ENCODE assay signal across 9 cellular contexts in genomic region chr11:114440971-114441810, GRCh38. TPM values are rescaled to one million over a fixed set of nuclear protein-coding genes. Genes with fewer than 3 reads are reported as not detected.
A peak's percentile ranks its signal among the peaks of the same experiment; 100 is the strongest.
DNase-seq lines count a peak whose midpoint lies in the region; ATAC-seq, FAIRE-seq and TF ChIP-seq lines count a peak whose summit lies in the region.
"Had no signal": no experiment of that assay in that cellular context is flagged by ENCODE, and none has a peak within 500 bp of the region (broad histone marks: within the 10 kb centered on the region; RNA-seq: fewer than 3 reads in every experiment).

No MANE protein-coding gene starts in this region.

- H3K27me3 ChIP-seq in HCT116 (ENCODE audit: insufficient read depth, low read length) (no peaks in the 10 kb centered on the region), colonic mucosa (no peaks in the 10 kb centered on the region)

- POLR2A ChIA-PET in HCT116 (lab: Charles Lee) = no interaction called here

- H3K9me2 ChIP-seq in HCT116 (ENCODE audit: insufficient read depth) = no peaks in the 10 kb centered on the region

- CTCF ChIA-PET in HCT116 (lab: Charles Lee) = no interaction called here

- no peak for ATAC-seq in HCT116

- TF ChIP-seq CTCF in AG10803 (conservative IDR thresholded peaks at IDR 0.05; ENCODE audit: low read length) (no peak), HCT116 (IDR thresholded peaks at IDR 0.05 in 2 of 3, conservative IDR thresholded peaks at IDR 0.05 in 1 of 3; ENCODE audit: borderline replicate concordance in 1 of 3, insufficient read depth in 1 of 3, low read depth in 2 of 3, low read length in 2 of 3) (no peak), VCaP (conservative IDR thresholded peaks at IDR 0.05) (no peak), colonic mucosa (IDR thresholded peaks at IDR 0.05) (no peak)

- RAD21 ChIA-PET in HCT116 (lab: Charles Lee; ENCODE audit: low non-redundant PET in 1 of 2, low total read pairs in 2 of 2, uncharacterized antibody in 2 of 2, unreplicated experiment in 2 of 2) = no interaction called here

- H2AFZ ChIP-seq in HCT116 (ENCODE audit: low read depth, low read length, poor library complexity, severe bottlenecking) = no peak overlapping the region

- H3K9ac ChIP-seq in HCT116 (ENCODE audit: low read length) (no peak overlapping the region), colonic mucosa (ENCODE audit: low read depth in 2 of 2, low read length in 2 of 2) (no peak overlapping the region)

- DNase-seq in AG10803 (ENCODE audit: low read depth) (peak; percentile 11), HCT116 (ENCODE audit: low read depth, low spot score) (no peak), left kidney (ENCODE audit: low read depth, low spot score) (peak; percentile 14), colonic mucosa (no peak), RCC 7860 (ENCODE audit: low spot score) (no peak), NCI-H1694 (lab: John Stamatoyannopoulos, UW) (no peak), SIG-M5 (lab: John Stamatoyannopoulos, UW) (no peak)
- DNase-seq: immature natural killer cell had no signal

- H3K4me1 ChIP-seq in HCT116 (ENCODE audit: control insufficient read depth in 1 of 2, insufficient read depth in 2 of 2, low read length in 2 of 2) (peaks cover 5 to 19% of the 10 kb centered on the region in 2 experiments; a peak in 3 of 4 replicates), colonic mucosa (peaks cover 4% of the 10 kb centered on the region)

- no peak for TF ChIP-seq POLR2A in HCT116 (IDR thresholded peaks at IDR 0.05; ENCODE audit: borderline replicate concordance, extremely low read depth, insufficient read depth, insufficient read length)

- no peak overlapping the region for H3K27ac ChIP-seq in HCT116 (ENCODE audit: low read depth, low read length)
- H3K27ac ChIP-seq in VCaP = peak overlapping the region; percentile 97
- H3K27ac ChIP-seq in colonic mucosa = no peak overlapping the region

- peaks cover 69% of the 10 kb centered on the region for H3K79me2 ChIP-seq in HCT116 (ENCODE audit: insufficient read depth, low read length)

- no peak for TF ChIP-seq RAD21 in HCT116 (IDR thresholded peaks at IDR 0.05; ENCODE audit: low read depth)

- H3K4me3 ChIP-seq in AG10803 (ENCODE audit: low read length) (peak overlapping the region; percentile 97), HCT116 (replicated peaks in 1 of 2; ENCODE audit: low read depth in 1 of 2, low read length in 2 of 2) (no peak overlapping the region; a peak in 1 of 4 replicates), colonic mucosa (no peak overlapping the region)

- peak overlapping the region; percentile 88; the same call in 1 of the 2 replicates for H3K4me2 ChIP-seq in HCT116 (ENCODE audit: low read length)

- H3K36me3 ChIP-seq in HCT116 (ENCODE audit: control insufficient read depth in 1 of 2, insufficient read depth in 2 of 2, low read length in 2 of 2) (peaks cover 5 to 14% of the 10 kb centered on the region in 2 experiments; a peak in 2 of 4 replicates), colonic mucosa (no peaks in the 10 kb centered on the region)

- BruUV-seq in HCT116 (replicated peaks; lab: Mats Ljungman, UMichigan) = no TSS peak

- FAIRE-seq in RCC 7860 (lab: Jason Lieb, UNC) = no peak

- no peaks in the 10 kb centered on the region for H4K20me1 ChIP-seq in HCT116 (ENCODE audit: insufficient read depth)

- intact Hi-C loops in HCT116 (cut with micrococcal nuclease) = no loop called here
- intact Hi-C loops in colonic mucosa (cut with DNase I) = no loop called here

- H3K9me3 ChIP-seq in HCT116 (ENCODE audit: control insufficient read depth in 1 of 2, insufficient read depth in 1 of 2, low read depth in 1 of 2, low read length in 2 of 2) (no peaks in the 10 kb centered on the region), colonic mucosa (no peaks in the 10 kb centered on the region)

TF ChIP-seq in HCT116, 20 proteins besides CTCF, POLR2A, EP300 and RAD21:
- TF ChIP-seq FOSL1 (IDR thresholded peaks at IDR 0.05; ENCODE audit: low read depth) = no peak
- TF ChIP-seq, protein P1, sequence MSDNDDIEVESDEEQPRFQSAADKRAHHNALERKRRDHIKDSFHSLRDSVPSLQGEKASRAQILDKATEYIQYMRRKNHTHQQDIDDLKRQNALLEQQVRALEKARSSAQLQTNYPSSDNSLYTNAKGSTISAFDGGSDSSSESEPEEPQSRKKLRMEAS (IDR thresholded peaks at IDR 0.05) = no peak
- TF ChIP-seq TCF7L2 (IDR thresholded peaks at IDR 0.05; ENCODE audit: borderline replicate concordance, extremely low read depth, insufficient read depth, insufficient read length) = no peak
- TF ChIP-seq EGR1 (IDR thresholded peaks at IDR 0.05; ENCODE audit: low read depth) = no peak
- TF ChIP-seq SP1 (IDR thresholded peaks at IDR 0.05; ENCODE audit: low read depth) = no peak
- TF ChIP-seq, protein P2, sequence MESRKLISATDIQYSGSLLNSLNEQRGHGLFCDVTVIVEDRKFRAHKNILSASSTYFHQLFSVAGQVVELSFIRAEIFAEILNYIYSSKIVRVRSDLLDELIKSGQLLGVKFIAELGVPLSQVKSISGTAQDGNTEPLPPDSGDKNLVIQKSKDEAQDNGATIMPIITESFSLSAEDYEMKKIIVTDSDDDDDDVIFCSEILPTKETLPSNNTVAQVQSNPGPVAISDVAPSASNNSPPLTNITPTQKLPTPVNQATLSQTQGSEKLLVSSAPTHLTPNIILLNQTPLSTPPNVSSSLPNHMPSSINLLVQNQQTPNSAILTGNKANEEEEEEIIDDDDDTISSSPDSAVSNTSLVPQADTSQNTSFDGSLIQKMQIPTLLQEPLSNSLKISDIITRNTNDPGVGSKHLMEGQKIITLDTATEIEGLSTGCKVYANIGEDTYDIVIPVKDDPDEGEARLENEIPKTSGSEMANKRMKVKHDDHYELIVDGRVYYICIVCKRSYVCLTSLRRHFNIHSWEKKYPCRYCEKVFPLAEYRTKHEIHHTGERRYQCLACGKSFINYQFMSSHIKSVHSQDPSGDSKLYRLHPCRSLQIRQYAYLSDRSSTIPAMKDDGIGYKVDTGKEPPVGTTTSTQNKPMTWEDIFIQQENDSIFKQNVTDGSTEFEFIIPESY (IDR thresholded peaks at IDR 0.05; ENCODE audit: extremely low read depth, insufficient replicate concordance, low read length) = no peak
- no peak for TF ChIP-seq EZH2 (IDR thresholded peaks at IDR 0.05)
- no peak for TF ChIP-seq ELF1 (IDR thresholded peaks at IDR 0.05; ENCODE audit: borderline replicate concordance, low read depth)
- no peak for TF ChIP-seq CBX3 (IDR thresholded peaks at IDR 0.05; ENCODE audit: low read depth)
- TF ChIP-seq EZH2phosphoT487 (IDR thresholded peaks at IDR 0.05; ENCODE audit: borderline replicate concordance) = no peak
- TF ChIP-seq YY1 (IDR thresholded peaks at IDR 0.05; ENCODE audit: extremely low read depth, insufficient replicate concordance, low read depth, low read length) = no peak

RNA-seq across cellular contexts. Expression of gene REXO2, which starts 1.9 kb away (rescaled TPM):
- total RNA-seq in HCT116 (2021; ENCODE audit: unreplicated experiment) (72.5 TPM), colonic mucosa (10 to 100 TPM; 46.6 to 55.5 TPM)
- polyA plus RNA-seq in HCT116 (2012) = 55.1 and 56.2 TPM in 2 replicates

RNA-seq across cellular contexts. Expression of gene RBM7, which starts 40.7 kb away (rescaled TPM):
- total RNA-seq in HCT116 (2021; ENCODE audit: unreplicated experiment) (27.9 TPM), colonic mucosa (10 to 100 TPM; 28.3 to 41.1 TPM)
- polyA plus RNA-seq in HCT116 (2012) = 27.1 and 30.8 TPM in 2 replicates

RNA-seq across cellular contexts. Expression of gene C11orf71, which starts 40.9 kb away (rescaled TPM):
- total RNA-seq in HCT116 (2021; ENCODE audit: unreplicated experiment) (4.3 TPM), colonic mucosa (10 to 100 TPM; 13.1 to 14.3 TPM)
- polyA plus RNA-seq in HCT116 (2012) = 2.3 and 3.0 TPM in 2 replicates

Comparison
In these comparisons a context has a peak if more than half of its experiments do, and no peak if none do; other contexts are left out.
1. DNase-seq: peak in AG10803 (single experiment) and left kidney (single experiment); none in HCT116 (single experiment), colonic mucosa (single experiment), RCC 7860 (single experiment), NCI-H1694 (single experiment) and SIG-M5 (single experiment).